In the genomic region with DNA sequence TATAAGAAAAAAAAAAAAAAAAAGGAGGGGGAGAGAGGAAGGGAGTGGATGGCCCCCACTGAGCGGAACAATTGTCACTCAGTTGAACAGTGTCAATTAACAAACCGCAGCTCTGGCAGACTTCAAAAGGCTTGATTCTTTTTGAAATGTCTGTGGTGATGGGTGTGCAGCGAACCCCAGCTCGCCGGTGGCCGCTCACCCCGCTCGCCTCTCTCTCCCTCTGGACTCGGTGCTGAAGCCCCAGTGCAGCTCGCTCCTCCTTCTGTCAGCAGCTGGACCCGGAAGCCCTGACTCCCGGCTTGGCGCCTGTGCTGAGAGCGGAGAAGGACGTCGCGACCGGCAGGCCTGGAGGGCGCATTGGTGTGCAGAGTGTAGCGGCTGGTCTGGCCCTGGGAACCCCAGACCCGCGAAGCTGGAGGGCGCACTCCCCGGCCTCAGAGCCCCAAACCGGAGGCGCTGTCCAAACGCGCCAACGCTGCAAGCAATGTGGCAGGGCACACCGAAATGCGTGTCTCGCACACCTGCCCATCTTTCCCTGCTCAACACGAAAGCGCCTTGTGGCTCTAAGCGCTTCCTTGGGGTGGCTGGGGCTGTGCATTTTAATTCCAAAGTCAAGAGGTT, we compare ENCODE assay signal across 8 cellular contexts. TPM values are rescaled to one million over a fixed set of nuclear protein-coding genes. Genes with fewer than 3 reads are reported as not detected.
A peak's percentile ranks its signal among the peaks of the same experiment; 100 is the strongest.
DNase-seq lines count a peak whose midpoint lies in the region; ATAC-seq and TF ChIP-seq lines count a peak whose summit lies in the region.

No MANE protein-coding gene starts in this region.

- peaks cover 44% of the 10 kb centered on the region for H3K27me3 ChIP-seq in ascending aorta

- H3K36me3 ChIP-seq in ascending aorta: no peaks in the 10 kb centered on the region

- no peaks in the 10 kb centered on the region for H3K9me3 ChIP-seq in ascending aorta

- H3K4me3 ChIP-seq in ascending aorta: peak overlapping the region; percentile 4 to 61
- no peak overlapping the region for H3K4me3 ChIP-seq in lower leg skin (ENCODE audit: low read depth, poor library complexity, severe bottlenecking)

- ATAC-seq in GM19351 (IDR thresholded peaks at IDR 0.05; ENCODE audit: unreplicated experiment): no peak
- no peak for ATAC-seq in HG03025 (IDR thresholded peaks at IDR 0.05; ENCODE audit: low FRiP score, unreplicated experiment)

- peak; percentile 50 for DNase-seq in GM13977 (ENCODE audit: low spot score)
- peak; percentile 48 for DNase-seq in MV-4-11 (lab: John Stamatoyannopoulos, UW)
- DNase-seq in ascending aorta (ENCODE audit: low spot score in 2 of 2): peak in 1 of 2 donors; percentile 64
- peak; percentile 54 to 90 for DNase-seq in lower leg skin (ENCODE audit: low spot score in 2 of 2)
- DNase-seq in substantia nigra (lab: John Stamatoyannopoulos, UW): peak in 38 of 49 donors; percentile 18 to 74 (median 48)
- DNase-seq in foreskin melanocyte: no peak

- TF ChIP-seq CTCF in GM13977 (IDR thresholded peaks at IDR 0.05; ENCODE audit: extremely low read depth, insufficient read depth, missing control alignments) (peak; percentile 1), ascending aorta (IDR thresholded peaks at IDR 0.05) (no peak), lower leg skin (IDR thresholded peaks at IDR 0.05) (no peak)

- intact Hi-C loops in ascending aorta (cut with DNase I): no loop called here
- intact Hi-C loops in lower leg skin (cut with DNase I; ENCODE audit: low total_unique reads): no loop called here

- H3K27ac ChIP-seq in ascending aorta (no peak overlapping the region), substantia nigra (ENCODE audit: low read depth, low read length, poor library complexity, severe bottlenecking) (peak overlapping the region; percentile 83)

- in situ Hi-C loops in GM13977 (cut with MboI; ENCODE audit: low pct_unique_long_range_greater_than_20kb, low sequenced_read_pairs, unreplicated experiment): loop anchor here (25.0 kb wide), 5 partner anchors 284 to 1460 kb away; a partner anchor contains a TSS

- TF ChIP-seq POLR2A in lower leg skin (IDR thresholded peaks at IDR 0.05): no peak

- peaks cover 14 to 26% of the 10 kb centered on the region in 2 donors for H3K4me1 ChIP-seq in ascending aorta

- 1 to 5% methylated on average over 33 to 35 of the region's 35 CpGs for WGBS in lower leg skin, 2 donors

RNA-seq across cellular contexts. Expression of a gene that starts 3.4 kb away (rescaled TPM):
- total RNA-seq in ascending aorta (not detected), lower leg skin (under 1 TPM in 1 of 4 donors, not detected in 3; 0.32 TPM)

RNA-seq across cellular contexts. Expression of a gene that starts 23.1 kb away (rescaled TPM):
- 7.8 TPM for total RNA-seq in ascending aorta
- 10 to 100 TPM; 17.8 to 25.0 (median 23.0) TPM for total RNA-seq in lower leg skin
